1 cellular context compared by ENCODE assay signal in genomic region chr6:11280394-11280793, GRCh38.
TF ChIP-seq lines count a peak whose summit lies in the region.

No MANE protein-coding gene starts in this region.

TF ChIP-seq in IMR-90, 13 proteins besides CTCF, POLR2A, EP300 and RAD21 (continued from another document):
- no peak for TF ChIP-seq USF2 (IDR thresholded peaks at IDR 0.05; ENCODE audit: low read depth, low read length)
- TF ChIP-seq MAZ (IDR thresholded peaks at IDR 0.05; ENCODE audit: borderline replicate concordance, low read depth, low read length): no peak
- no peak for TF ChIP-seq MXI1 (IDR thresholded peaks at IDR 0.05; ENCODE audit: borderline replicate concordance, low read depth, low read length)
- no peak for TF ChIP-seq NFE2L2 (IDR thresholded peaks at IDR 0.05; ENCODE audit: low read depth, low read length)
- TF ChIP-seq SMC3 (IDR thresholded peaks at IDR 0.05; ENCODE audit: low read depth, low read length): no peak
- no peak for TF ChIP-seq RFX5 (IDR thresholded peaks at IDR 0.05; ENCODE audit: low read depth, low read length)
- no peak for TF ChIP-seq FOS (IDR thresholded peaks at IDR 0.05; ENCODE audit: low read depth, low read length)
- no peak for TF ChIP-seq CHD1 (IDR thresholded peaks at IDR 0.05; ENCODE audit: low read depth, low read length)
- TF ChIP-seq RCOR1 (IDR thresholded peaks at IDR 0.05; ENCODE audit: insufficient replicate concordance, low read length): no peak
- no peak for TF ChIP-seq CEBPB (IDR thresholded peaks at IDR 0.05; ENCODE audit: low read depth, low read length)
